Comparison of ENCODE assay signal across 8 cellular contexts in the genomic region with DNA sequence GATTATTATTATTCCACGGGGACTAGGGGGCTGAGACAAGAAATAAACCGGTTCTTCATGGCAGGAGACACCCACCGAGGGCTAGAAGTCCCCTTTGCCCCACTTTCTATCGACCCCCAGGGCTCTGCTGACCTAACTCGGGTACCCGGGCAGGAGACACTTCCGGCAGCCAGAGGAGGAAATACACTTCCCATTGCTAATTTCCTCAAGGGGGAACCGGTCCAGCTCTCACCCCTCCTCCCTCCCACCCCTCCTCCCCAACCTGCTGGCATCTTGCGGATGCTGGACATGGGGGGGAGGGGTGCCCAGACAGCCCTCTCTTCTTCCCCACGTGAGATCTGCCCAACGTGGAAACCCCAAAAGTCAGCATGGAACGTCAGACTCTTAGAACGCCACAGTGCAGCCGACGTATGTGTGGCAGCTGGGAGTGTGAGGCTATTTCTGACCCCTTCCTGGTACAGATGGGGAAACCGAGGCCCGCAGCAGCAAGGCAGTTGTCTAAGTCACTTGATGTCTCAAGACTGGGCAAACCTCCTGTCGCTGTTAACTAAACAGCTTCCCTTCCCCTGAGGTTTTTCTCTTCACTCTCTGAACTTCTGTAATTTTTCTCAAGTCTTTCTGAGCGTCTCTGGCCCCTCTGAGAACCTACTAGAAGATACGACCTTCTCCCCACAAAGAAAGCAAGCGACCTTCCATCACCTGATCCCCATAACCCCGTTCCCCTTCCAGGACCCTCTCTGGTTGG. TPM values are rescaled to one million over a fixed set of nuclear protein-coding genes. Genes with fewer than 3 reads are reported as not detected.
DNase-seq lines count a peak whose midpoint lies in the region; ATAC-seq and TF ChIP-seq lines count a peak whose summit lies in the region.

No MANE protein-coding gene starts in this region.

- no peak overlapping the region for H3K27ac ChIP-seq in mammary epithelial cell (ENCODE audit: insufficient read depth, low read depth, low read length)
- H3K27ac ChIP-seq in left lung = peak overlapping the region; percentile 53 to 65
- peak overlapping the region; percentile 47 for H3K27ac ChIP-seq in upper lobe of right lung
- no peak overlapping the region for H3K27ac ChIP-seq in WERI-Rb-1

- DNase-seq in mammary epithelial cell = no peak
- DNase-seq in MCF 10A (ENCODE audit: unreplicated experiment) = no peak
- no peak for DNase-seq in activated T-helper 1 cell treated with anti-CD3 and anti-CD28 coated beads, Interleukin-12 subunit alpha, Interleukin-12 subunit beta, Interleukin-2, Interleukin-4 antibody, amounts not matched to agents 30 ng/mL and 10 ng/mL and 1 ng/mL, durations not matched to agents 14 hours and 24 hours and 36 hours (ENCODE audit: low spot score)
- DNase-seq in left lung = no peak
- DNase-seq in upper lobe of right lung = no peak
- DNase-seq in WERI-Rb-1 = no peak
- no peak for DNase-seq in NCI-H128 (lab: John Stamatoyannopoulos, UW; ENCODE audit: unreplicated experiment)
- DNase-seq in amniotic stem cell (lab: John Stamatoyannopoulos, UW) = no peak

- dilution Hi-C loops in mammary epithelial cell (cut with HindIII; ENCODE audit: low sequenced_read_pairs) = loop anchor here (5.0 kb wide), 2 partner anchors 39 to 94 kb away; partner anchors contain the start of genes EML2, QPCTL and SNRPD2

- in situ Hi-C loops in mammary epithelial cell (cut with MboI; ENCODE audit: low sequenced_read_pairs in 2 of 2) = no loop called here

- intact Hi-C loops in mammary epithelial cell (cut with micrococcal nuclease) = no loop called here
- intact Hi-C loops in MCF 10A (cut with micrococcal nuclease) = no loop called here
- intact Hi-C loops in activated T-helper 1 cell treated with anti-CD3 and anti-CD28 coated beads, Interleukin-12 subunit alpha, Interleukin-12 subunit beta, Interleukin-2, Interleukin-4 antibody, amounts not matched to agents 30 ng/mL and 10 ng/mL and 1 ng/mL, durations not matched to agents 14 hours and 24 hours and 36 hours (cut with micrococcal nuclease) = no loop called here
- intact Hi-C loops in left lung (cut with DNase I) = no loop called here
- intact Hi-C loops in upper lobe of right lung (cut with DNase I) = no loop called here

- H3K4me1 Mint-ChIP-seq in MCF 10A (ENCODE audit: insufficient read depth, unreplicated experiment) = peaks cover 17% of the 10 kb centered on the region
- peaks cover 27% of the 10 kb centered on the region for H3K4me1 Mint-ChIP-seq in activated T-helper 1 cell treated with anti-CD3 and anti-CD28 coated beads, Interleukin-12 subunit alpha, Interleukin-12 subunit beta, Interleukin-2, Interleukin-4 antibody, amounts not matched to agents 30 ng/mL and 10 ng/mL and 1 ng/mL, durations not matched to agents 14 hours and 24 hours and 36 hours (ENCODE audit: low read depth)

- no peak overlapping the region for H3K4me3 ChIP-seq in mammary epithelial cell (replicated peaks in 1 of 3; ENCODE audit: insufficient read depth in 1 of 3, low read depth in 2 of 3, low read length in 3 of 3)
- peak overlapping the region in 1 of 2 donors; percentile 48 for H3K4me3 ChIP-seq in left lung
- peak overlapping the region; percentile 23 for H3K4me3 ChIP-seq in upper lobe of right lung
- H3K4me3 ChIP-seq in WERI-Rb-1 (ENCODE audit: low read depth, low read length) = no peak overlapping the region

- no peak overlapping the region for H3K4me2 ChIP-seq in mammary epithelial cell (ENCODE audit: insufficient read depth, low read depth, low read length)

- H3K27me3 ChIP-seq in mammary epithelial cell (ENCODE audit: insufficient read depth, low read length) = peaks cover 18% of the 10 kb centered on the region
- peaks cover 54 to 93% of the 10 kb centered on the region in 2 donors for H3K27me3 ChIP-seq in left lung
- peaks cover 61% of the 10 kb centered on the region for H3K27me3 ChIP-seq in upper lobe of right lung
- H3K27me3 ChIP-seq in WERI-Rb-1 (ENCODE audit: insufficient read depth, low read depth, severe bottlenecking) = peaks cover 54% of the 10 kb centered on the region

- H3K4me3 Mint-ChIP-seq in MCF 10A (ENCODE audit: unreplicated experiment) = no peak overlapping the region
- peak overlapping the region; percentile 31 for H3K4me3 Mint-ChIP-seq in activated T-helper 1 cell treated with anti-CD3 and anti-CD28 coated beads, Interleukin-12 subunit alpha, Interleukin-12 subunit beta, Interleukin-2, Interleukin-4 antibody, amounts not matched to agents 30 ng/mL and 10 ng/mL and 1 ng/mL, durations not matched to agents 14 hours and 24 hours and 36 hours

- H2AFZ ChIP-seq in mammary epithelial cell (ENCODE audit: low read depth, low read length) = peak overlapping the region; percentile 64

- 8% methylated on average over 14 of the region's 22 CpGs for WGBS in mammary epithelial cell (ENCODE audit: low coverage, missing lambda C conversion rate)

- H3K9ac ChIP-seq in mammary epithelial cell (ENCODE audit: insufficient read depth, low read length) = no peak overlapping the region

- no peak for TF ChIP-seq CTCF in mammary epithelial cell (conservative IDR thresholded peaks at IDR 0.05 in 1 of 2, IDR thresholded peaks at IDR 0.05 in 1 of 2; ENCODE audit: extremely low read depth in 1 of 2, insufficient read depth in 1 of 2, low read depth in 1 of 2, low read length in 2 of 2)
- no peak for TF ChIP-seq CTCF in MCF 10A (IDR thresholded peaks at IDR 0.05; ENCODE audit: unreplicated experiment)
- TF ChIP-seq CTCF in left lung (IDR thresholded peaks at IDR 0.05) = no peak
- no peak for TF ChIP-seq CTCF in upper lobe of right lung (IDR thresholded peaks at IDR 0.05)
- no peak for TF ChIP-seq CTCF in WERI-Rb-1 (IDR thresholded peaks at IDR 0.05; ENCODE audit: low read depth, low read length)

- CTCF ChIA-PET in mammary epithelial cell (lab: Charles Lee; ENCODE audit: low non-redundant PET) (no interaction called here), MCF 10A (lab: Yijun Ruan, JAX) (interaction anchor here (0.6 to 1.7 kb wide), 2 partner anchors 44 to 83 kb away, joined by 3 to 4 read pairs; no protein-coding TSS in a partner anchor)

- no peak overlapping the region for H3K27ac Mint-ChIP-seq in MCF 10A (ENCODE audit: low read depth, unreplicated experiment)
- no peak overlapping the region for H3K27ac Mint-ChIP-seq in activated T-helper 1 cell treated with anti-CD3 and anti-CD28 coated beads, Interleukin-12 subunit alpha, Interleukin-12 subunit beta, Interleukin-2, Interleukin-4 antibody, amounts not matched to agents 30 ng/mL and 10 ng/mL and 1 ng/mL, durations not matched to agents 14 hours and 24 hours and 36 hours

- H4K20me1 ChIP-seq in mammary epithelial cell (ENCODE audit: insufficient read depth, low read length) = no peaks in the 10 kb centered on the region

- BruUV-seq in mammary epithelial cell (replicated peaks; lab: Mats Ljungman, UMichigan) (no TSS peak), MCF 10A (replicated peaks; lab: Mats Ljungman, UMichigan) (no TSS peak)

- H3K9me3 Mint-ChIP-seq in MCF 10A (ENCODE audit: unreplicated experiment) = no peaks in the 10 kb centered on the region
- no peaks in the 10 kb centered on the region for H3K9me3 Mint-ChIP-seq in activated T-helper 1 cell treated with anti-CD3 and anti-CD28 coated beads, Interleukin-12 subunit alpha, Interleukin-12 subunit beta, Interleukin-2, Interleukin-4 antibody, amounts not matched to agents 30 ng/mL and 10 ng/mL and 1 ng/mL, durations not matched to agents 14 hours and 24 hours and 36 hours

- H3K79me2 ChIP-seq in mammary epithelial cell (ENCODE audit: insufficient read depth, low read length) = no peaks in the 10 kb centered on the region

- H3K36me3 ChIP-seq in mammary epithelial cell (ENCODE audit: insufficient read depth, low read length) = no peaks in the 10 kb centered on the region
- no peaks in the 10 kb centered on the region for H3K36me3 ChIP-seq in left lung
- H3K36me3 ChIP-seq in upper lobe of right lung = no peaks in the 10 kb centered on the region
- H3K36me3 ChIP-seq in WERI-Rb-1 = no peaks in the 10 kb centered on the region

- POLR2A ChIA-PET in MCF 10A (lab: Yijun Ruan, JAX) = no interaction called here

- no peaks in the 10 kb centered on the region for H3K36me3 Mint-ChIP-seq in MCF 10A (ENCODE audit: insufficient read depth, unreplicated experiment)
- H3K36me3 Mint-ChIP-seq in activated T-helper 1 cell treated with anti-CD3 and anti-CD28 coated beads, Interleukin-12 subunit alpha, Interleukin-12 subunit beta, Interleukin-2, Interleukin-4 antibody, amounts not matched to agents 30 ng/mL and 10 ng/mL and 1 ng/mL, durations not matched to agents 14 hours and 24 hours and 36 hours (ENCODE audit: low read depth) = peaks cover 5% of the 10 kb centered on the region

- H3K4me1 ChIP-seq in mammary epithelial cell (ENCODE audit: insufficient read depth, low read length) (no peaks in the 10 kb centered on the region), left lung (peaks cover 0 to 55% of the 10 kb centered on the region in 2 donors), upper lobe of right lung (peaks cover 20% of the 10 kb centered on the region)

- ATAC-seq in left lung = no peak
- ATAC-seq in upper lobe of right lung = peak; percentile 20

- no peaks in the 10 kb centered on the region for H3K9me3 ChIP-seq in mammary epithelial cell (replicated peaks; ENCODE audit: insufficient read depth, low read length)
- H3K9me3 ChIP-seq in left lung = no peaks in the 10 kb centered on the region
- H3K9me3 ChIP-seq in upper lobe of right lung = no peaks in the 10 kb centered on the region
- H3K9me3 ChIP-seq in WERI-Rb-1 (ENCODE audit: severe bottlenecking) = no peaks in the 10 kb centered on the region

- H3K27me3 Mint-ChIP-seq in MCF 10A (ENCODE audit: insufficient read depth, unreplicated experiment) = peaks cover 73% of the 10 kb centered on the region
- peaks cover 67% of the 10 kb centered on the region for H3K27me3 Mint-ChIP-seq in activated T-helper 1 cell treated with anti-CD3 and anti-CD28 coated beads, Interleukin-12 subunit alpha, Interleukin-12 subunit beta, Interleukin-2, Interleukin-4 antibody, amounts not matched to agents 30 ng/mL and 10 ng/mL and 1 ng/mL, durations not matched to agents 14 hours and 24 hours and 36 hours (ENCODE audit: insufficient read depth)

RNA-seq across cellular contexts. Expression of gene GPR4, which starts 3.6 kb away (rescaled TPM):
- total RNA-seq in mammary epithelial cell (not detected), MCF 10A (2022) (not detected in 2 replicates), left lung (1 to 10 TPM; 4.5 to 9.5 TPM), upper lobe of right lung (18.5 TPM)
- polyA plus RNA-seq in mammary epithelial cell = 0.02 TPM
- polyA minus RNA-seq in mammary epithelial cell = not detected
- not detected in 2 replicates for total RNA-seq in activated T-helper 1 cell treated with anti-CD3 and anti-CD28 coated beads, Interleukin-12 subunit alpha, Interleukin-12 subunit beta, Interleukin-2, Interleukin-4 antibody, amounts not matched to agents 30 ng/mL and 10 ng/mL and 1 ng/mL, durations not matched to agents 14 hours and 24 hours and 36 hours

RNA-seq across cellular contexts. Expression of gene OPA3, which starts 13.8 kb away (rescaled TPM):
- 10 to 100 TPM; 13.7 to 17.4 TPM for total RNA-seq in mammary epithelial cell
- polyA plus RNA-seq in mammary epithelial cell = 20.3 TPM
- 22.0 TPM for polyA minus RNA-seq in mammary epithelial cell
- 16.8 and 17.3 TPM in 2 replicates for total RNA-seq in MCF 10A (2022)
- 12.1 and 16.2 TPM in 2 replicates for total RNA-seq in activated T-helper 1 cell treated with anti-CD3 and anti-CD28 coated beads, Interleukin-12 subunit alpha, Interleukin-12 subunit beta, Interleukin-2, Interleukin-4 antibody, amounts not matched to agents 30 ng/mL and 10 ng/mL and 1 ng/mL, durations not matched to agents 14 hours and 24 hours and 36 hours
- 10 to 100 TPM; 14.9 to 17.9 TPM for total RNA-seq in left lung
- 13.0 TPM for total RNA-seq in upper lobe of right lung

RNA-seq across cellular contexts. Expression of gene EML2, which starts 40.8 kb away (rescaled TPM):
- total RNA-seq in mammary epithelial cell (10 to 100 TPM; 55.8 to 98.2 TPM), MCF 10A (2022) (110 and 137 TPM in 2 replicates), left lung (10 to 100 TPM; 54.2 to 76.4 TPM), upper lobe of right lung (54.4 TPM)
- polyA plus RNA-seq in mammary epithelial cell = 35.4 TPM
- polyA minus RNA-seq in mammary epithelial cell = 63.1 TPM
- 148 and 152 TPM in 2 replicates for total RNA-seq in activated T-helper 1 cell treated with anti-CD3 and anti-CD28 coated beads, Interleukin-12 subunit alpha, Interleukin-12 subunit beta, Interleukin-2, Interleukin-4 antibody, amounts not matched to agents 30 ng/mL and 10 ng/mL and 1 ng/mL, durations not matched to agents 14 hours and 24 hours and 36 hours

Comparison
In these comparisons a context has a peak if more than half of its experiments do, and no peak if none do; other contexts are left out.
1. H3K27ac ChIP-seq: peak in left lung (2 of 2) and upper lobe of right lung (single experiment); none in mammary epithelial cell (single experiment) and WERI-Rb-1 (single experiment).